Comparison of ENCODE assay signal across 8 cellular contexts in genomic region chr11:133966924-133967598, GRCh38.
DNase-seq lines count a peak whose midpoint lies in the region; ATAC-seq and TF ChIP-seq lines count a peak whose summit lies in the region.

No MANE protein-coding gene starts in this region.

- peak; percentile 35 for TF ChIP-seq CTCF in AG04449 (IDR thresholded peaks at IDR 0.05; ENCODE audit: insufficient read depth, low read length, missing control alignments)

- POLR2A ChIA-PET in AG04449 (lab: Yijun Ruan, JAX) = no interaction called here
- POLR2A ChIA-PET in HEK293T (lab: Yijun Ruan, JAX) = no interaction called here

- H3K4me3 ChIP-seq in AG04449 (ENCODE audit: low read depth, low read length) = no peak overlapping the region

- no peak for ATAC-seq in GM21528 (IDR thresholded peaks at IDR 0.05; ENCODE audit: low FRiP score, unreplicated experiment)

- CTCF ChIA-PET in AG04449 (lab: Yijun Ruan, JAX) = no interaction called here
- CTCF ChIA-PET in HEK293T (lab: Yijun Ruan, JAX) = no interaction called here

- no peak for DNase-seq in AG04449 (ENCODE audit: low read depth, low spot score)
- peak; percentile 54 for DNase-seq in NCI-H526 treated with DMSO at 0.1 percent for 48 hours (lab: John Stamatoyannopoulos, UW)
- DNase-seq in activated naive CD4-positive, alpha-beta T cell treated with Interleukin-2 at 50 U/mL for 16 hours = peak; percentile 72
- peak; percentile 91 for DNase-seq in iPS-NIHi11 (ENCODE audit: low spot score)
- DNase-seq in stimulated activated CD8-positive, alpha-beta memory T cell treated with anti-CD3 and anti-CD28 coated beads, Interleukin-15, amount 100 ng/mL, for 24 hours (ENCODE audit: low read depth) = peak; percentile 43
- no peak for DNase-seq in GM19238 (ENCODE audit: insufficient read length, low spot score)
- no peak for DNase-seq in HEK293T (ENCODE audit: extremely low spot score)

TF ChIP-seq in HEK293T, 16 proteins besides CTCF, POLR2A, EP300 and RAD21:
- TF ChIP-seq CTBP1 (IDR thresholded peaks at IDR 0.05; ENCODE audit: borderline replicate concordance) = no peak
- no peak for TF ChIP-seq SUZ12 (IDR thresholded peaks at IDR 0.05)
- no peak for TF ChIP-seq HDGF (IDR thresholded peaks at IDR 0.05; ENCODE audit: borderline replicate concordance)
- TF ChIP-seq FOXA1 (IDR thresholded peaks at IDR 0.05) = no peak
- no peak for TF ChIP-seq LEF1 (IDR thresholded peaks at IDR 0.05; ENCODE audit: borderline replicate concordance)
- TF ChIP-seq FOXM1 (IDR thresholded peaks at IDR 0.05; ENCODE audit: borderline replicate concordance) = no peak
- TF ChIP-seq ELF4 (IDR thresholded peaks at IDR 0.05) = no peak
- no peak for TF ChIP-seq ZNF384 (IDR thresholded peaks at IDR 0.05)
- TF ChIP-seq TARDBP (IDR thresholded peaks at IDR 0.05) = no peak
- TF ChIP-seq FOXK2 (IDR thresholded peaks at IDR 0.05) = no peak
- no peak for TF ChIP-seq PKNOX1 (IDR thresholded peaks at IDR 0.05)
- TF ChIP-seq NFRKB (IDR thresholded peaks at IDR 0.05) = no peak
- no peak for TF ChIP-seq BHLHE40 (IDR thresholded peaks at IDR 0.05; ENCODE audit: borderline replicate concordance)
- no peak for TF ChIP-seq ARNT (IDR thresholded peaks at IDR 0.05)
- TF ChIP-seq L3MBTL2 (conservative IDR thresholded peaks at IDR 0.05) = no peak

Comparison
In these comparisons a context has a peak if more than half of its experiments do, and no peak if none do; other contexts are left out.
1. DNase-seq: peak in NCI-H526 treated with DMSO at 0.1 percent for 48 hours (single experiment), activated naive CD4-positive, alpha-beta T cell treated with Interleukin-2 at 50 U/mL for 16 hours (single experiment), iPS-NIHi11 (single experiment) and stimulated activated CD8-positive, alpha-beta memory T cell treated with anti-CD3 and anti-CD28 coated beads, Interleukin-15, amount 100 ng/mL, for 24 hours (single experiment); none in AG04449 (single experiment), GM19238 (single experiment) and HEK293T (single experiment).